In the genomic region with DNA sequence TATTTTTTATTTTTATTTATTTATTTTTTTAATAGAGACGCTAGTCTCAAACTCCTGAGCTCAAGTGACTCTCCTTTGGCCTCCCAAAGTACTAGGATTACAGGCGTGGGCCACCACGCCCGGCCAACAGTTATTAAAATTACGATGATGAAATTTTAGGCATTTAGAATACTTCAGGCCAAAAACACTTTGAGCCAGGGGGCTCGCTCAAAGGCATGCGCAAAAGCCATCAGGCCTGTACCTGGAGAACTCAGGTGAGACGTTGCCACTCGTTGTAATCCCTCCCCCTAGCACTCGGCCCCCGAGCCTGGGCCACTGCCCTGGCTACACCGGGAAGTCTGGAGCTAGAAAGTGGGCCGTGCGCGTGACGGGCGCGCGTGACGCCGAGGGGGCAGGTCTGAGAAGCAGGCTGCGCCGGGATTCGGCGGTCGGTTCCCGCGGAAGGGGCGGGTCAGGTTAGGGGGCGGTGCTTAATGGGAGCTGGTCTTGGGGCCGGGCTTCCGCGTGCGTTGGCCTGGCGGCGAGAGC, we compare ENCODE assay signal across 8 cellular contexts. TPM values are rescaled to one million over a fixed set of nuclear protein-coding genes. Genes with fewer than 3 reads are reported as not detected.
DNase-seq lines count a peak whose midpoint lies in the region; ATAC-seq and TF ChIP-seq lines count a peak whose summit lies in the region.

No MANE protein-coding gene starts in this region.

- no peaks in the 10 kb centered on the region for H3K27me3 Mint-ChIP-seq in activated naive CD4-positive, alpha-beta T cell treated with anti-CD3 and anti-CD28 coated beads, Interleukin-2, amount 50 U/mL, for 24 hours

- no peaks in the 10 kb centered on the region for H3K27me3 ChIP-seq in GM06990 (replicated peaks; ENCODE audit: control insufficient read depth, insufficient read depth, low read length)

- peak overlapping the region; percentile 62 for H3K27ac Mint-ChIP-seq in activated naive CD4-positive, alpha-beta T cell treated with anti-CD3 and anti-CD28 coated beads, Interleukin-2, amount 50 U/mL, for 24 hours

- no peaks in the 10 kb centered on the region for H3K36me3 ChIP-seq in GM06990 (ENCODE audit: control insufficient read depth, insufficient read depth, low read length)

- TF ChIP-seq POLR2A in NB4 (IDR thresholded peaks at IDR 0.05; ENCODE audit: extremely low read depth, insufficient read length), result peak; percentile 98

- H3K36me3 Mint-ChIP-seq in activated naive CD4-positive, alpha-beta T cell treated with anti-CD3 and anti-CD28 coated beads, Interleukin-2, amount 50 U/mL, for 24 hours, result no peaks in the 10 kb centered on the region

- peaks cover 17% of the 10 kb centered on the region for H3K4me1 Mint-ChIP-seq in activated naive CD4-positive, alpha-beta T cell treated with anti-CD3 and anti-CD28 coated beads, Interleukin-2, amount 50 U/mL, for 24 hours

- H3K4me3 ChIP-seq in GM06990 (replicated peaks; ENCODE audit: low read depth, low read length) (peak overlapping the region; percentile 56), NB4 (ENCODE audit: low read depth, low read length) (peak overlapping the region; percentile 77)

- TF ChIP-seq CTCF in GM06990 (IDR thresholded peaks at IDR 0.05; ENCODE audit: insufficient read depth, low read length, poor library complexity, severe bottlenecking) (no peak), NB4 (IDR thresholded peaks at IDR 0.05; ENCODE audit: low read depth, low read length) (no peak)

- peak overlapping the region; percentile 90 for H3K27ac ChIP-seq in temporal lobe (ENCODE audit: low read depth, low read length)

- DNase-seq in GM06990 (ENCODE audit: extremely low read depth, insufficient read length) (peak; percentile 96), NB4 (ENCODE audit: low read depth) (peak; percentile 98), SK-N-DZ (ENCODE audit: low spot score) (peak; percentile 97), glomerular endothelial cell (ENCODE audit: extremely low read depth, low read depth, low spot score) (peak; percentile 47), occipital lobe (lab: John Stamatoyannopoulos, UW) (peak; percentile 99)

- H3K4me3 Mint-ChIP-seq in activated naive CD4-positive, alpha-beta T cell treated with anti-CD3 and anti-CD28 coated beads, Interleukin-2, amount 50 U/mL, for 24 hours, result peak overlapping the region; percentile 84

- peak; percentile 95 for ATAC-seq in HG02571 (IDR thresholded peaks at IDR 0.05; ENCODE audit: unreplicated experiment)

- H3K9me3 Mint-ChIP-seq in activated naive CD4-positive, alpha-beta T cell treated with anti-CD3 and anti-CD28 coated beads, Interleukin-2, amount 50 U/mL, for 24 hours, result no peaks in the 10 kb centered on the region

RNA-seq across cellular contexts. Expression of a gene that starts 0.3 kb away (rescaled TPM):
- polyA plus RNA-seq in SK-N-DZ (2014; cell fraction: cytosol; rRNA removed), result 19.0 and 21.5 TPM in 2 replicates
- polyA plus RNA-seq in SK-N-DZ (2014; cell fraction: nucleus; rRNA removed), result 24.4 and 43.8 TPM in 2 replicates
- total RNA-seq in glomerular endothelial cell, result 11.1 and 14.9 TPM in 2 replicates
- 24.3 TPM for total RNA-seq in occipital lobe
- total RNA-seq in temporal lobe, result 20.2 TPM

RNA-seq across cellular contexts. Expression of a gene that starts 46.0 kb away (rescaled TPM):
- polyA plus RNA-seq in SK-N-DZ (2014; cell fraction: cytosol; rRNA removed), result 19.9 and 21.6 TPM in 2 replicates
- 13.3 and 15.6 TPM in 2 replicates for polyA plus RNA-seq in SK-N-DZ (2014; cell fraction: nucleus; rRNA removed)
- total RNA-seq in glomerular endothelial cell (10.4 and 12.4 TPM in 2 replicates), occipital lobe (15.6 TPM), temporal lobe (10.6 TPM)

Comparison
In these comparisons a context has a peak if more than half of its experiments do, and no peak if none do; other contexts are left out.
1. Peak in every context shown above with its lines: DNase-seq, ATAC-seq, H3K4me3 ChIP-seq and H3K27ac ChIP-seq.
2. DNase-seq: peak in every context shown above with its lines; median percentile 99 in occipital lobe; 98 in NB4; 97 in SK-N-DZ; 96 in GM06990; 47 in glomerular endothelial cell.